22 cellular contexts compared by ENCODE assay signal in genomic region chr9:113598883-113599282, GRCh38.
DNase-seq lines count a peak whose midpoint lies in the region; ATAC-seq, FAIRE-seq and TF ChIP-seq lines count a peak whose summit lies in the region.
"Had no signal": no experiment of that assay in that cellular context is flagged by ENCODE, and none has a peak within 500 bp of the region (broad histone marks: within the 10 kb centered on the region; RNA-seq: fewer than 3 reads in every experiment).

No MANE protein-coding gene starts in this region.

- no peak overlapping the region for H3K56ac ChIP-seq in IMR-90 (ENCODE audit: extremely low read depth, insufficient read depth, low read length)

- H3K27me3 ChIP-seq in IMR-90 (ENCODE audit: control insufficient read depth, insufficient read depth, low read length) (no peaks in the 10 kb centered on the region), endothelial cell of umbilical vein (ENCODE audit: control insufficient read depth in 2 of 2, insufficient read depth in 2 of 2, low read length in 2 of 2) (no peaks in the 10 kb centered on the region), psoas muscle (ENCODE audit: insufficient read depth in 3 of 3, low read length in 2 of 3) (no peaks in the 10 kb centered on the region), MM.1S (replicated peaks; ENCODE audit: insufficient read depth, low read length) (no peaks in the 10 kb centered on the region)
- H3K27me3 ChIP-seq: pancreas, sigmoid colon had no signal

- in situ Hi-C loops in IMR-90 (cut with MboI; ENCODE audit: low sequenced_read_pairs) = no loop called here

- peak overlapping the region; percentile 57 for H3K14ac ChIP-seq in IMR-90 (replicated peaks; ENCODE audit: low read depth, low read length)

- TF ChIP-seq CTCF in IMR-90 (conservative IDR thresholded peaks at IDR 0.05; ENCODE audit: low read depth, low read length) (no peak), endothelial cell of umbilical vein (IDR thresholded peaks at IDR 0.05; ENCODE audit: extremely low read depth in 1 of 2, insufficient read depth in 1 of 2, low read depth in 1 of 2, low read length in 2 of 2) (no peak), psoas muscle (IDR thresholded peaks at IDR 0.05) (no peak), MM.1S (IDR thresholded peaks at IDR 0.05; ENCODE audit: low read length) (no peak)

- 0 out of 2 replicates have a peak overlapping the region, but pooled peaks have one; percentile 4 for H3K27ac ChIP-seq in IMR-90 (ENCODE audit: insufficient read depth, low read length)
- peak overlapping the region; percentile 90 for H3K27ac ChIP-seq in endothelial cell of umbilical vein (ENCODE audit: insufficient read depth, low read depth, low read length)
- H3K27ac ChIP-seq in psoas muscle = peak overlapping the region; percentile 37
- H3K27ac ChIP-seq in MM.1S (ENCODE audit: low read length) = no peak overlapping the region
- H3K27ac ChIP-seq: pancreas, PC-9, SK-N-MC had no signal

- H4K20me1 ChIP-seq in IMR-90 (ENCODE audit: insufficient read depth, low read length) = peaks cover 42% of the 10 kb centered on the region
- H4K20me1 ChIP-seq in endothelial cell of umbilical vein (replicated peaks; ENCODE audit: control insufficient read depth, extremely low read depth, insufficient read depth, low read length) = no peaks in the 10 kb centered on the region
- no peaks in the 10 kb centered on the region for H4K20me1 ChIP-seq in MM.1S (ENCODE audit: insufficient read depth, low read length)

- H3K4me1 ChIP-seq in IMR-90 (ENCODE audit: control insufficient read depth, insufficient read depth, low read length) (peaks cover 55% of the 10 kb centered on the region), endothelial cell of umbilical vein (ENCODE audit: control insufficient read depth, extremely low read depth, insufficient read depth, low read length) (peaks cover 65% of the 10 kb centered on the region), psoas muscle (peaks cover 54% of the 10 kb centered on the region), MM.1S (ENCODE audit: low read length) (no peaks in the 10 kb centered on the region)

- no peaks in the 10 kb centered on the region for H3K9me3 ChIP-seq in IMR-90 (ENCODE audit: control insufficient read depth, insufficient read depth, low read length)
- H3K9me3 ChIP-seq in endothelial cell of umbilical vein (replicated peaks; ENCODE audit: control insufficient read depth, insufficient read depth, low read length) = no peaks in the 10 kb centered on the region
- H3K9me3 ChIP-seq in psoas muscle = no peaks in the 10 kb centered on the region
- H3K9me3 ChIP-seq in MM.1S (replicated peaks; ENCODE audit: insufficient read depth, low read length) = no peaks in the 10 kb centered on the region
- H3K9me3 ChIP-seq: mucosa of descending colon, pancreas, sigmoid colon had no signal

- peaks cover 0 to 69% of the 10 kb centered on the region in 2 experiments; a peak in 2 of 4 replicates for H3K79me1 ChIP-seq in IMR-90 (ENCODE audit: low read depth in 1 of 2, low read length in 2 of 2)

- peak overlapping the region; percentile 77 for H2AK9ac ChIP-seq in IMR-90 (replicated peaks; ENCODE audit: low read depth, low read length, poor library complexity)

- H4K8ac ChIP-seq in IMR-90 (ENCODE audit: low read depth in 2 of 2, low read length in 2 of 2) = peak overlapping the region in 1 of 2 experiments; percentile 87; a peak in 1 of 4 replicates

- H3K36me3 ChIP-seq in IMR-90 (ENCODE audit: control insufficient read depth, insufficient read depth, low read length) (peaks cover 26% of the 10 kb centered on the region), endothelial cell of umbilical vein (ENCODE audit: control insufficient read depth in 2 of 2, extremely low read depth in 1 of 2, insufficient read depth in 2 of 2, low read length in 2 of 2) (peaks cover 24 to 29% of the 10 kb centered on the region in 2 experiments), psoas muscle (ENCODE audit: insufficient read depth in 1 of 2, low read depth in 1 of 2) (peaks cover 0 to 26% of the 10 kb centered on the region in 2 donors), MM.1S (replicated peaks; ENCODE audit: insufficient read depth, low read length) (no peaks in the 10 kb centered on the region)

- no TSS peak for BruUV-seq in IMR-90 (replicated peaks; lab: Mats Ljungman, UMichigan)
- no TSS peak for BruUV-seq in endothelial cell of umbilical vein (replicated peaks; lab: Mats Ljungman, UMichigan)

- H3K4me3 ChIP-seq in IMR-90 (ENCODE audit: insufficient read depth, low read depth, low read length) (no peak overlapping the region), endothelial cell of umbilical vein (replicated peaks in 1 of 3; ENCODE audit: insufficient read depth in 1 of 3, low read depth in 1 of 3, low read length in 3 of 3) (no peak overlapping the region), psoas muscle (no peak overlapping the region), MM.1S (ENCODE audit: low read length) (no peak overlapping the region)
- H3K4me3 ChIP-seq: mucosa of descending colon, pancreas, PC-9, sigmoid colon, SK-N-MC had no signal

- H3K23ac ChIP-seq in IMR-90 (ENCODE audit: low read depth, low read length) = peak overlapping the region; percentile 67

- CTCF ChIA-PET in IMR-90 (lab: Yijun Ruan, JAX) = no interaction called here
- CTCF ChIA-PET in endothelial cell of umbilical vein (lab: Charles Lee) = interaction anchor here (0.9 to 18.1 kb wide), 3 partner anchors 22 to 59 kb away, joined by 3 to 1173 read pairs (median 5); no protein-coding TSS in a partner anchor

- peak overlapping the region; percentile 69; the same call in 1 of the 2 replicates for H2BK20ac ChIP-seq in IMR-90 (ENCODE audit: low read depth, low read length)

- intact Hi-C loops in IMR-90 (cut with micrococcal nuclease) (no loop called here), endothelial cell of umbilical vein (cut with micrococcal nuclease) (loop anchor here (1.0 kb wide), 1 partner anchor 35 kb away; no protein-coding TSS in a partner anchor), psoas muscle (cut with DNase I) (loop anchor here in 1 of 2 donors (2.0 to 10.0 kb wide), 2 partner anchors 22 to 324 kb away; partner anchors contain the start of genes CDC26 and PRPF4)

- POLR2A ChIA-PET in IMR-90 (lab: Charles Lee; ENCODE audit: unreplicated experiment) (no interaction called here), endothelial cell of umbilical vein (lab: Charles Lee) (interaction anchor here (2.4 to 7.5 kb wide), 4 partner anchors 10 to 57 kb away, joined by 6 to 75 read pairs (median 27); no protein-coding TSS in a partner anchor)

- H3K79me2 ChIP-seq in endothelial cell of umbilical vein (ENCODE audit: control insufficient read depth, insufficient read depth, low read length) = peaks cover 44% of the 10 kb centered on the region
- no peaks in the 10 kb centered on the region for H3K79me2 ChIP-seq in MM.1S (ENCODE audit: low read length)

- no peak overlapping the region for H3K18ac ChIP-seq in IMR-90 (ENCODE audit: low read depth, low read length)

- H2AFZ ChIP-seq in IMR-90 (replicated peaks; ENCODE audit: low read length, poor library complexity) (no peak overlapping the region), endothelial cell of umbilical vein (ENCODE audit: low read depth, low read length) (no peak overlapping the region), MM.1S (ENCODE audit: low read length) (no peak overlapping the region)
- H2AFZ ChIP-seq: PC-9 had no signal

- peak overlapping the region; percentile 27 for H2BK5ac ChIP-seq in IMR-90 (ENCODE audit: low read depth, low read length, poor library complexity, severe bottlenecking)

- H3F3A ChIP-seq in MM.1S (ENCODE audit: insufficient read depth, low read length) = no peaks in the 10 kb centered on the region

- TF ChIP-seq RAD21 in IMR-90 (IDR thresholded peaks at IDR 0.05; ENCODE audit: low read length) = no peak

- H3K9me1 ChIP-seq in IMR-90 (ENCODE audit: insufficient read depth, low read length) (peaks cover 53% of the 10 kb centered on the region), endothelial cell of umbilical vein (replicated peaks; ENCODE audit: control insufficient read depth, extremely low read depth, insufficient read depth, low read length) (no peaks in the 10 kb centered on the region)

- FAIRE-seq in endothelial cell of umbilical vein (lab: Jason Lieb, UNC) = no peak
- FAIRE-seq: endometrium, GM12891, pancreas had no signal

- no peak overlapping the region for H4K5ac ChIP-seq in IMR-90 (ENCODE audit: low read depth, low read length)

- ATAC-seq in IMR-90 (ENCODE audit: low read depth) (no peak), psoas muscle (no peak), HG03139 (IDR thresholded peaks at IDR 0.05; ENCODE audit: unreplicated experiment) (no peak)
- ATAC-seq: activated CD8-positive, alpha-beta memory T cell treated with anti-CD3 and anti-CD28 coated beads, Interleukin-2, amount 10 ng/mL, durations not matched to agents 7 days and 5 days; mucosa of descending colon; pancreas had no signal

- peak overlapping the region; percentile 32 for H4K91ac ChIP-seq in IMR-90 (ENCODE audit: insufficient read depth, low read depth, low read length)

- TF ChIP-seq POLR2A in IMR-90 (IDR thresholded peaks at IDR 0.05; ENCODE audit: low read depth, low read length) (no peak), endothelial cell of umbilical vein (IDR thresholded peaks at IDR 0.05; ENCODE audit: low read depth, low read length) (no peak)

- dilution Hi-C loops in IMR-90 (cut with HindIII; ENCODE audit: low sequenced_read_pairs, unreplicated experiment) (no loop called here), endothelial cell of umbilical vein (cut with MboI; ENCODE audit: extremely low pct_ligation_motif_present, low sequenced_read_pairs) (loop anchor here (10.0 kb wide), 1 partner anchor 56 kb away; no protein-coding TSS in a partner anchor)

- H3K4ac ChIP-seq in IMR-90 (ENCODE audit: low read depth, low read length) = peak overlapping the region; percentile 69

- H2AK5ac ChIP-seq in IMR-90 (ENCODE audit: low read depth, low read length) = peak overlapping the region; percentile 29; the same call in 1 of the 2 replicates

- H3K9me2 ChIP-seq in MM.1S (replicated peaks; ENCODE audit: insufficient read depth, low read length) = no peaks in the 10 kb centered on the region

- H3K4me2 ChIP-seq in IMR-90 (ENCODE audit: low read depth, low read length) = no peak overlapping the region
- H3K4me2 ChIP-seq in endothelial cell of umbilical vein (ENCODE audit: insufficient read depth, low read length) = no peak overlapping the region
- no peak overlapping the region for H3K4me2 ChIP-seq in MM.1S (ENCODE audit: low read depth, low read length)
- H3K4me2 ChIP-seq: PC-9 had no signal

- H2BK15ac ChIP-seq in IMR-90 (ENCODE audit: low read depth, low read length) = peak overlapping the region; percentile 1; the same call in 1 of the 3 replicates

- WGBS in IMR-90 (ENCODE audit: extremely low coverage in 2 of 2, insufficient read length in 1 of 2), 2 experiments = 80% methylated on average over 5 of the region's 5 CpGs; no CpG with 5 or more reads in 1 of the 2 experiments
- 63 to 84% (median 83%) methylated on average over 5 of the region's 5 CpGs for WGBS in psoas muscle, 3 donors

- H3K9ac ChIP-seq in IMR-90 (ENCODE audit: low read depth, low read length) = no peak overlapping the region
- H3K9ac ChIP-seq in endothelial cell of umbilical vein (replicated peaks; ENCODE audit: extremely low read depth, insufficient read depth, low read length) = peak overlapping the region; percentile 50
- no peak overlapping the region for H3K9ac ChIP-seq in MM.1S (ENCODE audit: low read length)

- peak overlapping the region; percentile 56; the same call in 1 of the 2 replicates for H2BK120ac ChIP-seq in IMR-90 (ENCODE audit: low read depth, low read length)

- DNase-seq in ELR (ENCODE audit: low read depth) (peak; percentile 54), IMR-90 (no peak), endothelial cell of umbilical vein (ENCODE audit: low read depth, low spot score) (no peak), psoas muscle (peak in 1 of 2 donors; percentile 5), MM.1S (no peak)
- DNase-seq in activated naive CD4-positive, alpha-beta T cell treated with Interleukin-2 at 50 U/mL for 16 hours = no peak
- DNase-seq: activated CD4-positive, CD25-positive, alpha-beta regulatory T cell treated with anti-CD3 and anti-CD28 coated beads, Interleukin-2, amount 50 U/mL, for 72 hours; activated CD8-positive, alpha-beta memory T cell treated with anti-CD3 and anti-CD28 coated beads, Interleukin-2, amount 10 ng/mL, durations not matched to agents 7 days and 5 days; activated effector memory CD4-positive, alpha-beta T cell treated with anti-CD3 and anti-CD28 coated beads, Interleukin-2, amount 50 U/mL, for 16 hours; AML-193; Calu3; GDM1; NCI-H2227 treated with DMSO at 0.1 percent for 48 hours; NCI-H82; PC-9; sigmoid colon had no signal
